In genomic region chr11:87219266-87219665, GRCh38 we compare ENCODE assay signal across 15 cellular contexts.
DNase-seq lines count a peak whose midpoint lies in the region; ATAC-seq, FAIRE-seq and TF ChIP-seq lines count a peak whose summit lies in the region.
"Had no signal": no experiment of that assay in that cellular context is flagged by ENCODE, and none has a peak within 500 bp of the region (broad histone marks: within the 10 kb centered on the region; RNA-seq: fewer than 3 reads in every experiment).

No MANE protein-coding gene starts in this region.

- H2BK12ac ChIP-seq in H1 (ENCODE audit: low read depth, low read length): no peak overlapping the region

- H3K4me1 ChIP-seq in H1 (replicated peaks in 1 of 4; ENCODE audit: control insufficient read depth in 3 of 4, insufficient read depth in 4 of 4, low read length in 3 of 4) (no peaks in the 10 kb centered on the region), transverse colon (peaks cover 0 to 3% (median 0%) of the 10 kb centered on the region in 4 donors)

- intact Hi-C loops in transverse colon (cut with DNase I; ENCODE audit: low total_unique reads): no loop called here

- H3K4me3 ChIP-seq in H1 (ENCODE audit: extremely low read depth in 1 of 4, insufficient read depth in 2 of 4, low read depth in 3 of 4, low read length in 4 of 4) (no peak overlapping the region), transverse colon (no peak overlapping the region)
- H3K4me3 ChIP-seq: sigmoid colon had no signal

- no peak overlapping the region for H3K4me3 Mint-ChIP-seq in activated naive CD4-positive, alpha-beta T cell treated with anti-CD3 and anti-CD28 coated beads, Interleukin-2, amount 50 U/mL, for 24 hours
- H3K4me3 Mint-ChIP-seq in stimulated activated naive CD8-positive, alpha-beta T cell treated with anti-CD3 and anti-CD28 coated beads, Interleukin-15, amount 100 ng/mL, for 72 hours: no peak overlapping the region

- CTCF ChIA-PET in H1 (lab: Charles Lee; ENCODE audit: partially characterized antibody): interaction anchor here (1.0 to 1.2 kb wide), 2 partner anchors 8 to 122 kb away, joined by 3 to 4 read pairs; no protein-coding TSS in a partner anchor

- H2BK5ac ChIP-seq in H1 (ENCODE audit: low read depth, low read length): no peak overlapping the region

- no peaks in the 10 kb centered on the region for H4K20me1 ChIP-seq in H1 (replicated peaks in 1 of 2; ENCODE audit: control insufficient read depth in 1 of 2, insufficient read depth in 2 of 2, low read length in 2 of 2)

- no peak overlapping the region for H2BK20ac ChIP-seq in H1 (ENCODE audit: low read length)

- H4K5ac ChIP-seq in H1 (ENCODE audit: insufficient read length, low read depth, low read length): no peak overlapping the region

- WGBS in H1 (ENCODE audit: extremely low coverage in 1 of 2, insufficient coverage in 1 of 2, insufficient read length in 1 of 2, insufficient replicate concordance in 2 of 2, low coverage in 1 of 2, low lambda C conversion rate in 2 of 2, missing lambda C conversion rate in 1 of 2), 2 experiments: 82% methylated on average over 4 of the region's 4 CpGs; no CpG with 5 or more reads in 1 of the 2 experiments
- 83 to 97% methylated on average over 4 of the region's 4 CpGs for WGBS in transverse colon (ENCODE audit: low coverage in 1 of 2), 2 donors

- peak; percentile 80 for ATAC-seq in HG02798 (IDR thresholded peaks at IDR 0.05; ENCODE audit: poor library complexity, unreplicated experiment)
- peak; percentile 58 for ATAC-seq in stimulated activated naive CD8-positive, alpha-beta T cell treated with anti-CD3 and anti-CD28 coated beads, Interleukin-15, amount 100 ng/mL, for 72 hours
- ATAC-seq: HepG2 had no signal

- no peaks in the 10 kb centered on the region for H3K9me3 Mint-ChIP-seq in activated naive CD4-positive, alpha-beta T cell treated with anti-CD3 and anti-CD28 coated beads, Interleukin-2, amount 50 U/mL, for 24 hours
- H3K9me3 Mint-ChIP-seq in stimulated activated naive CD8-positive, alpha-beta T cell treated with anti-CD3 and anti-CD28 coated beads, Interleukin-15, amount 100 ng/mL, for 72 hours: no peaks in the 10 kb centered on the region

- no peaks in the 10 kb centered on the region for H3K27me3 Mint-ChIP-seq in activated naive CD4-positive, alpha-beta T cell treated with anti-CD3 and anti-CD28 coated beads, Interleukin-2, amount 50 U/mL, for 24 hours
- no peaks in the 10 kb centered on the region for H3K27me3 Mint-ChIP-seq in stimulated activated naive CD8-positive, alpha-beta T cell treated with anti-CD3 and anti-CD28 coated beads, Interleukin-15, amount 100 ng/mL, for 72 hours

- H3K4me1 Mint-ChIP-seq in activated naive CD4-positive, alpha-beta T cell treated with anti-CD3 and anti-CD28 coated beads, Interleukin-2, amount 50 U/mL, for 24 hours: no peaks in the 10 kb centered on the region
- peaks cover 5% of the 10 kb centered on the region for H3K4me1 Mint-ChIP-seq in stimulated activated naive CD8-positive, alpha-beta T cell treated with anti-CD3 and anti-CD28 coated beads, Interleukin-15, amount 100 ng/mL, for 72 hours

- no peak overlapping the region for H2AFZ ChIP-seq in H1 (ENCODE audit: low read length)

- TF ChIP-seq CTCF in H1 (IDR thresholded peaks at IDR 0.05; ENCODE audit: control extremely low read depth in 1 of 3, insufficient read depth in 1 of 3, low read depth in 1 of 3, low read length in 3 of 3) (no peak), transverse colon (IDR thresholded peaks at IDR 0.05) (no peak)

- no peak overlapping the region for H3K18ac ChIP-seq in H1 (ENCODE audit: extremely low read depth, low read length)

- no peak overlapping the region for H3K4me2 ChIP-seq in H1 (ENCODE audit: insufficient read depth in 1 of 2, low read depth in 2 of 2, low read length in 2 of 2)

- H3K36me3 ChIP-seq in H1 (ENCODE audit: control insufficient read depth in 2 of 4, insufficient read depth in 4 of 4, low read length in 3 of 4): no peaks in the 10 kb centered on the region
- H3K36me3 ChIP-seq in transverse colon: no peaks in the 10 kb centered on the region
- H3K36me3 ChIP-seq: sigmoid colon had no signal

- H2BK15ac ChIP-seq in H1 (ENCODE audit: low read length): no peak overlapping the region

- H3K9me3 ChIP-seq in H1 (ENCODE audit: insufficient read depth in 2 of 2, low read depth in 1 of 2, low read length in 1 of 2) (no peaks in the 10 kb centered on the region), transverse colon (no peaks in the 10 kb centered on the region)
- H3K9me3 ChIP-seq: sigmoid colon had no signal

- peaks cover 3% of the 10 kb centered on the region for H3K36me3 Mint-ChIP-seq in activated naive CD4-positive, alpha-beta T cell treated with anti-CD3 and anti-CD28 coated beads, Interleukin-2, amount 50 U/mL, for 24 hours

- in situ Hi-C loops in transverse colon (cut with MboI; ENCODE audit: low pct_ligation_motif_present in 1 of 4, low pct_unique_long_range_greater_than_20kb in 1 of 4, low sequenced_read_pairs in 3 of 4): no loop called here

- H3K27ac ChIP-seq in H1 (ENCODE audit: low read depth, low read length) (no peak overlapping the region), transverse colon (no peak overlapping the region)
- H3K27ac ChIP-seq: sigmoid colon had no signal

- TF ChIP-seq EP300 in H1 (IDR thresholded peaks at IDR 0.05; ENCODE audit: borderline replicate concordance in 1 of 2, low read depth in 2 of 2, low read length in 2 of 2) (no peak), transverse colon (IDR thresholded peaks at IDR 0.05; ENCODE audit: low read depth) (no peak)

- no peaks in the 10 kb centered on the region for H3K23me2 ChIP-seq in H1 (ENCODE audit: low read depth, low read length)

- FAIRE-seq in H1 (lab: Jason Lieb, UNC): no peak
- FAIRE-seq: HepG2 had no signal

- H4K8ac ChIP-seq in H1 (ENCODE audit: extremely low read depth, insufficient read depth, low read length): no peak overlapping the region

- peak overlapping the region; percentile 53 for H3K27ac Mint-ChIP-seq in activated naive CD4-positive, alpha-beta T cell treated with anti-CD3 and anti-CD28 coated beads, Interleukin-2, amount 50 U/mL, for 24 hours
- no peak overlapping the region for H3K27ac Mint-ChIP-seq in stimulated activated naive CD8-positive, alpha-beta T cell treated with anti-CD3 and anti-CD28 coated beads, Interleukin-15, amount 100 ng/mL, for 72 hours

- H3K9ac ChIP-seq in H1 (replicated peaks in 1 of 4; ENCODE audit: extremely low read depth in 1 of 4, low read depth in 3 of 4, low read length in 3 of 4): no peak overlapping the region

- POLR2A ChIA-PET in H1 (lab: Charles Lee; ENCODE audit: partially characterized antibody): no interaction called here

- H2BK120ac ChIP-seq in H1 (replicated peaks; ENCODE audit: low read depth, low read length): no peak overlapping the region

- no peak overlapping the region for H3K4ac ChIP-seq in H1 (replicated peaks; ENCODE audit: insufficient read length, low read depth, low read length)

- H3K79me1 ChIP-seq in H1 (ENCODE audit: low read depth, low read length): no peaks in the 10 kb centered on the region

- no peak for DNase-seq in activated naive CD4-positive, alpha-beta T cell treated with anti-CD3 and anti-CD28 coated beads, Interleukin-2, amount 50 U/mL, for 16 hours
- peak in 1 of 2 experiments; percentile 2 for DNase-seq in H1 (ENCODE audit: low read depth in 1 of 2, low spot score in 2 of 2)
- DNase-seq in stimulated activated naive CD8-positive, alpha-beta T cell treated with anti-CD3 and anti-CD28 coated beads, Interleukin-15, amount 100 ng/mL, for 72 hours: no peak
- DNase-seq in CD1c-positive myeloid dendritic cell (ENCODE audit: extremely low spot score): no peak
- DNase-seq in transverse colon: no peak
- DNase-seq in DMS79 treated with DMSO at 0.1 percent for 48 hours (lab: John Stamatoyannopoulos, UW): no peak
- DNase-seq: ACHN; GDM1; SHP77 treated with DMSO at 0.1 percent for 48 hours; sigmoid colon; stimulated activated CD4-positive, alpha-beta T cell treated with anti-CD3 and anti-CD28 coated beads, Interleukin-2, amount 100 ng/mL, for 48 hours; T-helper 9 cell had no signal

- TF ChIP-seq RAD21 in H1 (IDR thresholded peaks at IDR 0.05 in 1 of 2, conservative IDR thresholded peaks at IDR 0.05 in 1 of 2; ENCODE audit: low read depth in 2 of 2, low read length in 2 of 2): no peak

- no peaks in the 10 kb centered on the region for H3K79me2 ChIP-seq in H1 (ENCODE audit: control insufficient read depth in 1 of 2, insufficient read depth in 2 of 2, low read length in 2 of 2)

- H3K23ac ChIP-seq in H1 (ENCODE audit: insufficient read length): no peak overlapping the region

- no peak overlapping the region for H4K91ac ChIP-seq in H1 (replicated peaks; ENCODE audit: insufficient read length, low read length)

- H3K27me3 ChIP-seq in H1 (replicated peaks in 1 of 4; ENCODE audit: control insufficient read depth in 3 of 4, extremely low read depth in 1 of 4, insufficient read depth in 3 of 4, low read length in 3 of 4) (no peaks in the 10 kb centered on the region), transverse colon (no peaks in the 10 kb centered on the region)
- H3K27me3 ChIP-seq: sigmoid colon had no signal

- H3K56ac ChIP-seq in H1 (replicated peaks; ENCODE audit: insufficient read length, low read depth, low read length): no peak overlapping the region

- TF ChIP-seq POLR2A in H1 (IDR thresholded peaks at IDR 0.05; ENCODE audit: control extremely low read depth in 1 of 2, low read depth in 2 of 2, low read length in 2 of 2) (no peak), transverse colon (IDR thresholded peaks at IDR 0.05) (no peak)

- H2AK5ac ChIP-seq in H1 (ENCODE audit: low read depth, low read length): no peak overlapping the region

- H3K14ac ChIP-seq in H1 (ENCODE audit: insufficient read length): no peak overlapping the region

TF ChIP-seq in H1, 55 proteins besides CTCF, POLR2A, EP300 and RAD21:
- peak; percentile 57; the same call in 1 of the 2 replicates for TF ChIP-seq SRF (IDR thresholded peaks at IDR 0.05; ENCODE audit: low read depth, low read length)
- TF ChIP-seq E2F6 (IDR thresholded peaks at IDR 0.05): no peak
- no peak for TF ChIP-seq MAX (IDR thresholded peaks at IDR 0.05)
